ENCODE assay signal across 19 cellular contexts in genomic region chr14:95309261-95310051, GRCh38. TPM values are rescaled to one million over a fixed set of nuclear protein-coding genes. Genes with fewer than 3 reads are reported as not detected.
DNase-seq lines count a peak whose midpoint lies in the region; ATAC-seq and TF ChIP-seq lines count a peak whose summit lies in the region.
"Had no signal": no experiment of that assay in that cellular context is flagged by ENCODE, and none has a peak within 500 bp of the region (broad histone marks: within the 10 kb centered on the region; RNA-seq: fewer than 3 reads in every experiment).

No MANE protein-coding gene starts in this region.

- TF ChIP-seq RAD21 in liver (IDR thresholded peaks at IDR 0.05), result peak; percentile 59 to 66

- no peaks in the 10 kb centered on the region for H3K36me3 ChIP-seq in liver (ENCODE audit: control insufficient read depth in 4 of 4, insufficient read depth in 3 of 4, low read depth in 1 of 4, low read length in 3 of 4)
- no peaks in the 10 kb centered on the region for H3K36me3 ChIP-seq in spleen

- no peak for TF ChIP-seq POLR2A in spleen (IDR thresholded peaks at IDR 0.05)

- ATAC-seq in GM18868 (IDR thresholded peaks at IDR 0.05; ENCODE audit: unreplicated experiment), result no peak
- ATAC-seq: Panc1 had no signal

- H3K4me1 ChIP-seq in liver (ENCODE audit: control insufficient read depth in 4 of 4, insufficient read depth in 4 of 4, low read length in 3 of 4), result peaks cover 20 to 86% (median 66%) of the 10 kb centered on the region in 4 donors
- H3K4me1 ChIP-seq in spleen, result peaks cover 0 to 26% (median 17%) of the 10 kb centered on the region in 6 donors

- H3K9ac ChIP-seq in liver (ENCODE audit: low read depth in 1 of 2, low read length in 2 of 2), result peak overlapping the region in 1 of 2 donors; percentile 57

- H3K9me3 ChIP-seq in liver (ENCODE audit: control insufficient read depth in 4 of 4, low read length in 3 of 4) (no peaks in the 10 kb centered on the region), spleen (no peaks in the 10 kb centered on the region)

- H3K27me3 ChIP-seq in liver (ENCODE audit: control insufficient read depth in 4 of 4, insufficient read depth in 4 of 4, low read length in 3 of 4) (no peaks in the 10 kb centered on the region), spleen (replicated peaks in 1 of 7) (no peaks in the 10 kb centered on the region)

- WGBS in liver, result 49% methylated on average over 10 of the region's 10 CpGs
- 88 to 94% (median 90%) methylated on average over 10 of the region's 10 CpGs for WGBS in spleen, 5 donors

- TF ChIP-seq CTCF in liver (IDR thresholded peaks at IDR 0.05; ENCODE audit: low read depth, low read length, missing input control) (no peak), spleen (IDR thresholded peaks at IDR 0.05 in 8 of 11, conservative IDR thresholded peaks at IDR 0.05 in 3 of 11) (no peak)

- H3K4me3 ChIP-seq in liver (ENCODE audit: low read depth in 1 of 3, low read length in 3 of 3), result no peak overlapping the region
- H3K4me3 ChIP-seq in spleen, result no peak overlapping the region

- H3K27ac ChIP-seq in caudate nucleus (ENCODE audit: low read depth, low read length) (peak overlapping the region; percentile 83), liver (ENCODE audit: low read depth in 1 of 2, low read length in 2 of 2) (peak overlapping the region; percentile 75 to 91), spleen (no peak overlapping the region)
- H3K27ac ChIP-seq: C4-2B had no signal

- peak; percentile 83 for DNase-seq in NCI-H460 (ENCODE audit: extremely low read depth, low read depth)
- no peak for DNase-seq in caudate nucleus (lab: John Stamatoyannopoulos, UW)
- DNase-seq in spleen, result peak; percentile 47
- no peak for DNase-seq in NCI-H1048 (lab: John Stamatoyannopoulos, UW)
- no peak for DNase-seq in NCI-H2029 treated with DMSO at 0.1 percent for 48 hours (lab: John Stamatoyannopoulos, UW)
- DNase-seq: ACHN, AML-193, DND-41, HCEC 1CT, Kasumi-1, MM.1S, NCI-H1092 treated with DMSO at 0.1 percent for 48 hours, NCI-H146, NCI-H2081 treated with DMSO at 0.1 percent for 48 hours, NCI-H446 treated with DMSO at 0.1 percent for 48 hours had no signal

- intact Hi-C loops in spleen (cut with DNase I; ENCODE audit: low total_unique reads), result no loop called here

TF ChIP-seq in liver, 16 proteins besides CTCF, POLR2A, EP300 and RAD21:
- TF ChIP-seq MAX (IDR thresholded peaks at IDR 0.05) (peak; percentile 81), GABPA (IDR thresholded peaks at IDR 0.05 in 1 of 2, conservative IDR thresholded peaks at IDR 0.05 in 1 of 2) (no peak), REST (IDR thresholded peaks at IDR 0.05) (peak; percentile 60), JUND (IDR thresholded peaks at IDR 0.05) (peak; percentile 98 to 99), SP1 (IDR thresholded peaks at IDR 0.05) (peak; percentile 98), HNF4A (conservative IDR thresholded peaks at IDR 0.05) (peak; percentile 96 to 99), EGR1 (IDR thresholded peaks at IDR 0.05; ENCODE audit: low read depth in 2 of 2) (peak in 1 of 2 donors; percentile 89), NR2F2 (IDR thresholded peaks at IDR 0.05) (peak; percentile 68), ATF3 (IDR thresholded peaks at IDR 0.05) (peak; percentile 94), ZBTB33 (IDR thresholded peaks at IDR 0.05) (peak; percentile 93), RXRA (IDR thresholded peaks at IDR 0.05) (peak; percentile 97 to 99), YY1 (IDR thresholded peaks at IDR 0.05) (peak; percentile 67), FOXA2 (IDR thresholded peaks at IDR 0.05) (peak; percentile 97), HNF4G (IDR thresholded peaks at IDR 0.05) (peak; percentile 89), FOXA1 (IDR thresholded peaks at IDR 0.05) (peak; percentile 99), TAF1 (conservative IDR thresholded peaks at IDR 0.05) (no peak)

RNA-seq across cellular contexts. Expression of gene CLMN, which starts 10.3 kb away (rescaled TPM):
- total RNA-seq in NCI-H460 (2014; rRNA removed; shearing (Covaris generic)), result 6.8 and 9.0 TPM in 2 replicates
- 1.6 TPM in 2 replicates for polyA plus RNA-seq in NCI-H460 (2014; cell fraction: nucleus; rRNA removed)
- 10 to 100 TPM in 1 of 2 donors, 1 to 10 TPM in 1; 6.0 to 40.1 TPM for total RNA-seq in liver
- 10 to 100 TPM in 1 of 2 donors, 1 to 10 TPM in 1; 8.2 to 41.1 TPM for polyA plus RNA-seq in liver
- total RNA-seq in spleen, result 10 to 100 TPM; 13.3 to 21.4 (median 16.2) TPM
- 1 to 10 TPM; 2.7 to 5.0 (median 4.7) TPM for polyA plus RNA-seq in spleen

Comparison
In these comparisons a context has a peak if more than half of its experiments do, and no peak if none do; other contexts are left out.
1. DNase-seq: peak in NCI-H460 (single experiment) and spleen (single experiment); none in caudate nucleus (0 of 61), NCI-H1048 (single experiment) and NCI-H2029 treated with DMSO at 0.1 percent for 48 hours (single experiment).
2. H3K27ac ChIP-seq: peak in caudate nucleus (single experiment) and liver (2 of 2); none in spleen (0 of 8).